8 cellular contexts compared by ENCODE assay signal in genomic region chr22:30423296-30423958, GRCh38. TPM values are rescaled to one million over a fixed set of nuclear protein-coding genes. Genes with fewer than 3 reads are reported as not detected.
A peak's percentile ranks its signal among the peaks of the same experiment; 100 is the strongest.
DNase-seq lines count a peak whose midpoint lies in the region; ATAC-seq and TF ChIP-seq lines count a peak whose summit lies in the region.

No MANE protein-coding gene starts in this region.

- H3K4me3 ChIP-seq in BLaER1 treated with 17β-estradiol and CSF1 and Interleukin-3, amounts not matched to agents 10 nM and 100 nM, result peak overlapping the region; percentile 65 to 95 (median 82)
- H3K4me3 ChIP-seq in mucosa of rectum (ENCODE audit: low read length in 2 of 2), result peak overlapping the region; percentile 66 to 92
- H3K4me3 ChIP-seq in suprapubic skin, result peak overlapping the region; percentile 66

- H3K4me1 ChIP-seq in BLaER1 treated with 17β-estradiol and CSF1 and Interleukin-3, amounts not matched to agents 10 nM and 100 nM, result peaks cover 45 to 68% (median 59%) of the 10 kb centered on the region in 10 experiments
- H3K4me1 ChIP-seq in mucosa of rectum (ENCODE audit: control insufficient read depth in 2 of 2, insufficient read depth in 2 of 2, low read length in 2 of 2), result peaks cover 43 to 44% of the 10 kb centered on the region in 2 donors
- H3K4me1 ChIP-seq in suprapubic skin, result peaks cover 67% of the 10 kb centered on the region

- no peak for TF ChIP-seq CTCF in suprapubic skin (IDR thresholded peaks at IDR 0.05)

- peaks cover 0 to 19% (median 17%) of the 10 kb centered on the region in 11 experiments; a peak in 17 of 22 replicates for H4K20me1 ChIP-seq in BLaER1 treated with 17β-estradiol and CSF1 and Interleukin-3, amounts not matched to agents 10 nM and 100 nM

- peak; percentile 79 for DNase-seq in HK-2 (ENCODE audit: unreplicated experiment)
- DNase-seq in activated CD4-positive, CD25-positive, alpha-beta regulatory T cell treated with anti-CD3 and anti-CD28 coated beads, Interleukin-2, amount 50 U/mL, for 72 hours, result peak; percentile 60
- peak; percentile 33 for DNase-seq in effector CD8-positive, alpha-beta T cell (lab: John Stamatoyannopoulos, UW)
- DNase-seq in suprapubic skin (ENCODE audit: low spot score in 2 of 2), result peak; percentile 87 to 89
- no peak for DNase-seq in GM19240 (ENCODE audit: insufficient read length, low spot score)

- H3K9ac ChIP-seq in BLaER1 treated with 17β-estradiol and CSF1 and Interleukin-3, amounts not matched to agents 10 nM and 100 nM, result peak overlapping the region; percentile 85 to 91 (median 88)
- peak overlapping the region; percentile 89 to 91 for H3K9ac ChIP-seq in mucosa of rectum (ENCODE audit: low read depth in 1 of 2, low read length in 2 of 2)

- 0% methylated on average over 11 of the region's 45 CpGs for WGBS in suprapubic skin

- H3K36me3 ChIP-seq in BLaER1 treated with 17β-estradiol and CSF1 and Interleukin-3, amounts not matched to agents 10 nM and 100 nM, result peaks cover 23 to 35% (median 27%) of the 10 kb centered on the region in 11 experiments
- peaks cover 0 to 11% of the 10 kb centered on the region in 2 donors for H3K36me3 ChIP-seq in mucosa of rectum (ENCODE audit: control insufficient read depth in 2 of 2, insufficient read depth in 2 of 2, low read length in 2 of 2)
- peaks cover 3% of the 10 kb centered on the region for H3K36me3 ChIP-seq in suprapubic skin

- H3K27me3 ChIP-seq in BLaER1 treated with 17β-estradiol and CSF1 and Interleukin-3, amounts not matched to agents 10 nM and 100 nM, result no peaks in the 10 kb centered on the region
- H3K27me3 ChIP-seq in mucosa of rectum (ENCODE audit: control insufficient read depth in 2 of 2, insufficient read depth in 2 of 2, low read length in 2 of 2), result no peaks in the 10 kb centered on the region
- H3K27me3 ChIP-seq in suprapubic skin, result no peaks in the 10 kb centered on the region

- peak overlapping the region; percentile 92 to 100 (median 97) for H3K4me2 ChIP-seq in BLaER1 treated with 17β-estradiol and CSF1 and Interleukin-3, amounts not matched to agents 10 nM and 100 nM

- H3K9me3 ChIP-seq in BLaER1 treated with 17β-estradiol and CSF1 and Interleukin-3, amounts not matched to agents 10 nM and 100 nM (replicated peaks in 1 of 11), result no peaks in the 10 kb centered on the region
- H3K9me3 ChIP-seq in mucosa of rectum (ENCODE audit: control insufficient read depth in 2 of 2, low read length in 2 of 2), result no peaks in the 10 kb centered on the region
- no peaks in the 10 kb centered on the region for H3K9me3 ChIP-seq in suprapubic skin

- peak; percentile 20 for ATAC-seq in GM19463 (IDR thresholded peaks at IDR 0.05; ENCODE audit: unreplicated experiment)

- peak overlapping the region; percentile 80 to 97 (median 90) for H3K27ac ChIP-seq in BLaER1 treated with 17β-estradiol and CSF1 and Interleukin-3, amounts not matched to agents 10 nM and 100 nM
- H3K27ac ChIP-seq in mucosa of rectum (ENCODE audit: low read depth in 2 of 2, low read length in 2 of 2), result peak overlapping the region; percentile 94 to 97
- peak overlapping the region; percentile 99 for H3K27ac ChIP-seq in suprapubic skin

- TF ChIP-seq POLR2A in suprapubic skin (IDR thresholded peaks at IDR 0.05), result peak; percentile 40 to 83

- TF ChIP-seq EP300 in suprapubic skin (IDR thresholded peaks at IDR 0.05), result no peak

RNA-seq across cellular contexts. Expression of gene MTFP1, which starts 2.1 kb away (rescaled TPM):
- total RNA-seq in suprapubic skin, result 10 to 100 TPM in 1 of 4 donors, 1 to 10 TPM in 3; 2.5 to 13.7 (median 3.5) TPM

RNA-seq across cellular contexts. Expression of gene SEC14L2, which starts 26.6 kb away (rescaled TPM):
- total RNA-seq in suprapubic skin, result 10 to 100 TPM in 3 of 4 donors, 1 to 10 TPM in 1; 8.9 to 19.9 (median 13.5) TPM

RNA-seq across cellular contexts. Expression of gene RNF215, which starts 36.2 kb away (rescaled TPM):
- 10 to 100 TPM in 2 of 4 donors, 1 to 10 TPM in 2; 6.3 to 15.5 (median 10.2) TPM for total RNA-seq in suprapubic skin

RNA-seq across cellular contexts. Expression of gene SEC14L3, which starts 48.4 kb away (rescaled TPM):
- total RNA-seq in suprapubic skin, result not detected
